Comparison of ENCODE assay signal across 1 cellular context in the genomic region with DNA sequence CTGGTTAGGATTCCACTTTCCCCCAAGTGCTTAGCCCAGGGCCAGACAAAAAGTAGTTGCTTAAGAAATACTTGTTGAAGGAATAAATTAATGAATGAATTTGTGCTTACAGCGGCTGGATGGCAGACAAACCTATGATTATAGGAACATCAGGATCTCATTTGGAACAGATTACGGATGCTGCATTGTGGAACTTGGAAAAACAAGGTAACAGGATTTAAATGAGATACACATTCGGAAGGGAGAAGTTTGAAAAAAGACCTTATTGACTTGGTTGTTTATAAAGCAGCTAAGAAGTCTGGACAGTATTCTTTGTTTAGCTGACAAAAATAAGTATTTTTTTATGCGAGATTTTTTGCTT.
TF ChIP-seq lines count a peak whose summit lies in the region.

No MANE protein-coding gene starts in this region.

TF ChIP-seq in IMR-90, 13 proteins besides CTCF, POLR2A, EP300 and RAD21:
- no peak for TF ChIP-seq RCOR1 (IDR thresholded peaks at IDR 0.05; ENCODE audit: insufficient replicate concordance, low read length)
- TF ChIP-seq RFX5 (IDR thresholded peaks at IDR 0.05; ENCODE audit: low read depth, low read length): no peak
- no peak for TF ChIP-seq SMC3 (IDR thresholded peaks at IDR 0.05; ENCODE audit: low read depth, low read length)
- TF ChIP-seq, protein P1, sequence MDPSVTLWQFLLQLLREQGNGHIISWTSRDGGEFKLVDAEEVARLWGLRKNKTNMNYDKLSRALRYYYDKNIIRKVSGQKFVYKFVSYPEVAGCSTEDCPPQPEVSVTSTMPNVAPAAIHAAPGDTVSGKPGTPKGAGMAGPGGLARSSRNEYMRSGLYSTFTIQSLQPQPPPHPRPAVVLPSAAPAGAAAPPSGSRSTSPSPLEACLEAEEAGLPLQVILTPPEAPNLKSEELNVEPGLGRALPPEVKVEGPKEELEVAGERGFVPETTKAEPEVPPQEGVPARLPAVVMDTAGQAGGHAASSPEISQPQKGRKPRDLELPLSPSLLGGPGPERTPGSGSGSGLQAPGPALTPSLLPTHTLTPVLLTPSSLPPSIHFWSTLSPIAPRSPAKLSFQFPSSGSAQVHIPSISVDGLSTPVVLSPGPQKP (IDR thresholded peaks at IDR 0.05; ENCODE audit: borderline replicate concordance, low read depth, low read length): no peak
- no peak for TF ChIP-seq MXI1 (IDR thresholded peaks at IDR 0.05; ENCODE audit: borderline replicate concordance, low read depth, low read length)
- no peak for TF ChIP-seq NFE2L2 (IDR thresholded peaks at IDR 0.05; ENCODE audit: low read depth, low read length)
- TF ChIP-seq MAFK (IDR thresholded peaks at IDR 0.05; ENCODE audit: low read depth, low read length): no peak
- TF ChIP-seq BHLHE40 (IDR thresholded peaks at IDR 0.05; ENCODE audit: low read depth, low read length): no peak
- TF ChIP-seq MAZ (IDR thresholded peaks at IDR 0.05; ENCODE audit: borderline replicate concordance, low read depth, low read length): no peak
- no peak for TF ChIP-seq USF2 (IDR thresholded peaks at IDR 0.05; ENCODE audit: low read depth, low read length)
- no peak for TF ChIP-seq CHD1 (IDR thresholded peaks at IDR 0.05; ENCODE audit: low read depth, low read length)
- no peak for TF ChIP-seq CEBPB (IDR thresholded peaks at IDR 0.05; ENCODE audit: low read depth, low read length)
- TF ChIP-seq FOS (IDR thresholded peaks at IDR 0.05; ENCODE audit: low read depth, low read length): no peak
